Comparison of ENCODE assay signal across 16 cellular contexts in genomic region chr3:13557926-13558325, GRCh38. TPM values are rescaled to one million over a fixed set of nuclear protein-coding genes. Genes with fewer than 3 reads are reported as not detected.
A peak's percentile ranks its signal among the peaks of the same experiment; 100 is the strongest.
DNase-seq lines count a peak whose midpoint lies in the region; ATAC-seq and TF ChIP-seq lines count a peak whose summit lies in the region.
"Had no signal": no experiment of that assay in that cellular context is flagged by ENCODE, and none has a peak within 500 bp of the region (broad histone marks: within the 10 kb centered on the region; RNA-seq: fewer than 3 reads in every experiment).

No MANE protein-coding gene starts in this region.

- H3K27ac Mint-ChIP-seq in chondrocyte (ENCODE audit: unreplicated experiment) (peak overlapping the region; percentile 20), neural progenitor cell (peak overlapping the region; percentile 1)
- H3K27ac Mint-ChIP-seq: B cell; CD4-positive, alpha-beta T cell; IgD-negative memory B cell had no signal

- H3K9me3 Mint-ChIP-seq in chondrocyte (ENCODE audit: low read depth), result no peaks in the 10 kb centered on the region
- no peaks in the 10 kb centered on the region for H3K9me3 Mint-ChIP-seq in neural progenitor cell
- H3K9me3 Mint-ChIP-seq: CD4-positive, alpha-beta T cell had no signal

- H3K27me3 ChIP-seq in right cardiac atrium (ENCODE audit: control insufficient read depth, insufficient read depth) (no peaks in the 10 kb centered on the region), neural progenitor cell (no peaks in the 10 kb centered on the region), vagina (no peaks in the 10 kb centered on the region)

- H3K4me3 ChIP-seq in right cardiac atrium (ENCODE audit: low read length), result no peak overlapping the region
- no peak overlapping the region for H3K4me3 ChIP-seq in neural progenitor cell
- no peak overlapping the region for H3K4me3 ChIP-seq in vagina
- H3K4me3 ChIP-seq: GM12878 had no signal

- H3K9me3 ChIP-seq in right cardiac atrium (ENCODE audit: control insufficient read depth, low read length) (no peaks in the 10 kb centered on the region), neural progenitor cell (ENCODE audit: low read depth) (no peaks in the 10 kb centered on the region), vagina (no peaks in the 10 kb centered on the region)

- H3K79me2 ChIP-seq in neural progenitor cell (ENCODE audit: low read depth), result no peaks in the 10 kb centered on the region

- no peaks in the 10 kb centered on the region for H4K20me1 ChIP-seq in neural progenitor cell (ENCODE audit: low read depth)

- TF ChIP-seq POLR2A in vagina (IDR thresholded peaks at IDR 0.05), result no peak

- no peak overlapping the region for H3K4me2 ChIP-seq in neural progenitor cell

- H2AFZ ChIP-seq in neural progenitor cell (replicated peaks), result no peak overlapping the region

- DNase-seq in right cardiac atrium (peak in 2 of 3 donors; percentile 57 to 71), left ventricle myocardium superior (no peak), chondrocyte (ENCODE audit: low spot score) (no peak), neural progenitor cell (ENCODE audit: low spot score) (no peak), vagina (ENCODE audit: extremely low spot score in 2 of 2) (no peak), SIG-M5 treated with dmso at 0.1 percent for 504 hours (lab: John Stamatoyannopoulos, UW; ENCODE audit: unreplicated experiment) (no peak)
- DNase-seq: C1 segment of cervical spinal cord; Calu3; CD4-positive, alpha-beta T cell; DMS 273 treated with DMSO at 0.1 percent for 48 hours had no signal

- H3K36me3 Mint-ChIP-seq in chondrocyte (ENCODE audit: low read depth), result peaks cover 4% of the 10 kb centered on the region
- H3K36me3 Mint-ChIP-seq in neural progenitor cell, result no peaks in the 10 kb centered on the region
- H3K36me3 Mint-ChIP-seq: IgD-negative memory B cell had no signal

- no peaks in the 10 kb centered on the region for H3F3A ChIP-seq in neural progenitor cell (ENCODE audit: low read depth)

- H3K27me3 Mint-ChIP-seq in chondrocyte (ENCODE audit: low read depth), result no peaks in the 10 kb centered on the region
- H3K27me3 Mint-ChIP-seq in neural progenitor cell (ENCODE audit: insufficient read depth, low read depth), result peaks cover 11% of the 10 kb centered on the region

- H3K4me3 Mint-ChIP-seq in chondrocyte (ENCODE audit: unreplicated experiment) (no peak overlapping the region), neural progenitor cell (no peak overlapping the region)
- H3K4me3 Mint-ChIP-seq: B cell; CD4-positive, alpha-beta T cell; IgD-negative memory B cell had no signal

- WGBS in right cardiac atrium, result 72% methylated on average over 11 of the region's 11 CpGs

- intact Hi-C loops in right cardiac atrium (cut with DNase I) (no loop called here), left ventricle myocardium superior (cut with micrococcal nuclease) (no loop called here), vagina (cut with DNase I) (no loop called here)

- H3K27ac ChIP-seq in right cardiac atrium (ENCODE audit: low read length) (no peak overlapping the region), neural progenitor cell (no peak overlapping the region), vagina (peak overlapping the region; percentile 56)

- ATAC-seq in right cardiac atrium (no peak), left ventricle myocardium superior (no peak), GM21360 (IDR thresholded peaks at IDR 0.05; ENCODE audit: unreplicated experiment) (no peak), HG03460 (IDR thresholded peaks at IDR 0.05; ENCODE audit: unreplicated experiment) (no peak)

- H3K4me1 ChIP-seq in right cardiac atrium (ENCODE audit: control insufficient read depth, insufficient read depth, low read length) (peaks cover 2% of the 10 kb centered on the region), neural progenitor cell (peaks cover 15% of the 10 kb centered on the region), vagina (peaks cover 59% of the 10 kb centered on the region)

- peaks cover 85% of the 10 kb centered on the region for H3K4me1 Mint-ChIP-seq in chondrocyte (ENCODE audit: low read depth)
- peaks cover 58% of the 10 kb centered on the region for H3K4me1 Mint-ChIP-seq in neural progenitor cell

- TF ChIP-seq CTCF in chondrocyte (IDR thresholded peaks at IDR 0.05) (no peak), neural progenitor cell (IDR thresholded peaks at IDR 0.05) (no peak), vagina (IDR thresholded peaks at IDR 0.05) (no peak)

- H3K9ac ChIP-seq in neural progenitor cell, result no peak overlapping the region

- H3K36me3 ChIP-seq in neural progenitor cell (no peaks in the 10 kb centered on the region), vagina (no peaks in the 10 kb centered on the region)

RNA-seq across cellular contexts. Expression of gene FBLN2, which starts 9.0 kb away (rescaled TPM):
- total RNA-seq in right cardiac atrium (100 to 1,000 TPM; 165 to 323 (median 258) TPM), left ventricle myocardium superior (53.8 TPM), chondrocyte (284 to 413 TPM (median 394 TPM) in 3 replicates), neural progenitor cell (ENCODE audit: low replicate concordance) (15.0 and 15.9 TPM in 2 replicates), vagina (94.3 TPM)
- 124 TPM for polyA plus RNA-seq in right cardiac atrium
- total RNA-seq: Calu3, H4 had no signal

Comparison
In these comparisons a context has a peak if more than half of its experiments do, and no peak if none do; other contexts are left out.
1. DNase-seq: peak in right cardiac atrium (2 of 3); none in left ventricle myocardium superior (single experiment), chondrocyte (single experiment), neural progenitor cell (single experiment), vagina (0 of 2) and SIG-M5 treated with dmso at 0.1 percent for 504 hours (single experiment).